In genomic region chr17:33968350-33969044, GRCh38 we compare ENCODE assay signal across 8 cellular contexts.
DNase-seq lines count a peak whose midpoint lies in the region; ATAC-seq lines count a peak whose summit lies in the region.

No MANE protein-coding gene starts in this region.

- no peaks in the 10 kb centered on the region for H3K27me3 ChIP-seq in naive thymus-derived CD4-positive, alpha-beta T cell (ENCODE audit: control insufficient read depth in 2 of 2, insufficient read depth in 2 of 2, low read length in 2 of 2)

- H3K4me1 Mint-ChIP-seq in naive thymus-derived CD4-positive, alpha-beta T cell, result peaks cover 17 to 43% (median 18%) of the 10 kb centered on the region in 7 donors

- in situ Hi-C loops in ACHN (cut with HindIII; ENCODE audit: low pct_ligation_motif_present, low pct_unique_long_range_greater_than_20kb, low sequenced_read_pairs), result no loop called here

- no peaks in the 10 kb centered on the region for H3K36me3 ChIP-seq in naive thymus-derived CD4-positive, alpha-beta T cell (ENCODE audit: control insufficient read depth in 2 of 3, insufficient read depth in 3 of 3, low read length in 3 of 3)

- peaks cover 0 to 2% (median 0%) of the 10 kb centered on the region in 11 donors for H3K9me3 Mint-ChIP-seq in naive thymus-derived CD4-positive, alpha-beta T cell

- peaks cover 0 to 2% (median 0%) of the 10 kb centered on the region in 5 donors for H3K36me3 Mint-ChIP-seq in naive thymus-derived CD4-positive, alpha-beta T cell

- H3K4me3 ChIP-seq in naive thymus-derived CD4-positive, alpha-beta T cell (ENCODE audit: low read length), result no peak overlapping the region

- peaks cover 12 to 24% of the 10 kb centered on the region in 2 donors for H3K4me1 ChIP-seq in naive thymus-derived CD4-positive, alpha-beta T cell (ENCODE audit: control insufficient read depth in 2 of 2, insufficient read depth in 2 of 2, low read length in 2 of 2)

- POLR2A ChIA-PET in naive thymus-derived CD4-positive, alpha-beta T cell (lab: Charles Lee), result no interaction called here

- H3K27ac Mint-ChIP-seq in naive thymus-derived CD4-positive, alpha-beta T cell, result peak overlapping the region in 3 of 9 donors; percentile 17 to 83 (median 33)

- CTCF ChIA-PET in naive thymus-derived CD4-positive, alpha-beta T cell (lab: Charles Lee), result no interaction called here

- peak; percentile 55 for ATAC-seq in HG02759 (IDR thresholded peaks at IDR 0.05; ENCODE audit: unreplicated experiment)
- peak; percentile 40 for ATAC-seq in naive thymus-derived CD4-positive, alpha-beta T cell

- H3K9me3 ChIP-seq in naive thymus-derived CD4-positive, alpha-beta T cell (ENCODE audit: control insufficient read depth in 2 of 3, low read length in 3 of 3), result no peaks in the 10 kb centered on the region

- peak; percentile 57 for DNase-seq in activated CD8-positive, alpha-beta memory T cell treated with anti-CD3 and anti-CD28 coated beads for 24 hours
- DNase-seq in activated CD8-positive, alpha-beta memory T cell treated with anti-CD3 and anti-CD28 coated beads, Interleukin-2, amount 50 U/mL, for 4 hours, result no peak
- DNase-seq in RPMI8226, result peak; percentile 86
- DNase-seq in naive thymus-derived CD4-positive, alpha-beta T cell, result peak in 1 of 9 donors; percentile 42
- no peak for DNase-seq in HuH-7.5 (ENCODE audit: low spot score)
- DNase-seq in ACHN, result no peak
- no peak for DNase-seq in AML-193 (lab: John Stamatoyannopoulos, UW)

- peaks cover 0 to 29% (median 20%) of the 10 kb centered on the region in 5 donors for H3K27me3 Mint-ChIP-seq in naive thymus-derived CD4-positive, alpha-beta T cell

- no peak overlapping the region for H3K27ac ChIP-seq in naive thymus-derived CD4-positive, alpha-beta T cell (ENCODE audit: low read depth, low read length)

- H3K4me3 Mint-ChIP-seq in naive thymus-derived CD4-positive, alpha-beta T cell, result peak overlapping the region in 4 of 10 donors; percentile 25 to 76 (median 30)

- intact Hi-C loops in naive thymus-derived CD4-positive, alpha-beta T cell (cut with micrococcal nuclease), result loop anchor here in 1 of 2 donors (10.0 kb wide), 1 partner anchor 56 kb away; no protein-coding TSS in a partner anchor

Comparison
In these comparisons a context has a peak if more than half of its experiments do, and no peak if none do; other contexts are left out.
1. DNase-seq: peak in activated CD8-positive, alpha-beta memory T cell treated with anti-CD3 and anti-CD28 coated beads for 24 hours (single experiment) and RPMI8226 (single experiment); none in activated CD8-positive, alpha-beta memory T cell treated with anti-CD3 and anti-CD28 coated beads, Interleukin-2, amount 50 U/mL, for 4 hours (single experiment), HuH-7.5 (single experiment), ACHN (single experiment) and AML-193 (0 of 2).